1 cellular context compared by ENCODE assay signal in genomic region chr13:40348096-40348679, GRCh38.
TF ChIP-seq lines count a peak whose summit lies in the region.

No MANE protein-coding gene starts in this region.

TF ChIP-seq in HepG2, 621 proteins besides CTCF, POLR2A, EP300 and RAD21 (continued from another document):
- TF ChIP-seq NFAT5 (CRISPR knock-in tag; IDR thresholded peaks at IDR 0.05) (no peak), CHCHD3 (CRISPR knock-in tag; IDR thresholded peaks at IDR 0.05) (no peak), SALL1 (CRISPR knock-in tag; IDR thresholded peaks at IDR 0.05) (peak; percentile 40; the same call in 1 of the 2 replicates), ZNF644 (CRISPR knock-in tag; IDR thresholded peaks at IDR 0.05; ENCODE audit: low read depth) (peak; percentile 37; the same call in 1 of the 2 replicates), ZFX (CRISPR knock-in tag; IDR thresholded peaks at IDR 0.05; ENCODE audit: low read depth) (peak; percentile 31; the same call in 1 of the 2 replicates), ETV5 (CRISPR knock-in tag; IDR thresholded peaks at IDR 0.05; ENCODE audit: borderline replicate concordance) (peak; percentile 27; the same call in 1 of the 2 replicates), HNF4A (CRISPR knock-in tag; IDR thresholded peaks at IDR 0.05) (peak; percentile 4; the same call in 1 of the 2 replicates), NR2F6 (IDR thresholded peaks at IDR 0.05) (no peak), NR2F6 (CRISPR knock-in tag; IDR thresholded peaks at IDR 0.05) (0 out of 2 replicates have a peak, but pooled peaks have one; percentile 31), TCF7L2 (IDR thresholded peaks at IDR 0.05; ENCODE audit: low read depth, low read length) (no peak), TCF7 (IDR thresholded peaks at IDR 0.05; ENCODE audit: low read depth) (peak; percentile 37; the same call in 1 of the 2 replicates), ARID5B (CRISPR knock-in tag; IDR thresholded peaks at IDR 0.05) (0 out of 2 replicates have a peak, but pooled peaks have one; percentile 17), GATAD2A (CRISPR knock-in tag; IDR thresholded peaks at IDR 0.05) (0 out of 2 replicates have a peak, but pooled peaks have one; percentile 30), ZNF205 (CRISPR knock-in tag; IDR thresholded peaks at IDR 0.05) (0 out of 2 replicates have a peak, but pooled peaks have one; percentile 35), MED1 (CRISPR knock-in tag; IDR thresholded peaks at IDR 0.05) (peak; percentile 42; the same call in 1 of the 2 replicates)
